Comparison of ENCODE assay signal across 26 cellular contexts in the genomic region with DNA sequence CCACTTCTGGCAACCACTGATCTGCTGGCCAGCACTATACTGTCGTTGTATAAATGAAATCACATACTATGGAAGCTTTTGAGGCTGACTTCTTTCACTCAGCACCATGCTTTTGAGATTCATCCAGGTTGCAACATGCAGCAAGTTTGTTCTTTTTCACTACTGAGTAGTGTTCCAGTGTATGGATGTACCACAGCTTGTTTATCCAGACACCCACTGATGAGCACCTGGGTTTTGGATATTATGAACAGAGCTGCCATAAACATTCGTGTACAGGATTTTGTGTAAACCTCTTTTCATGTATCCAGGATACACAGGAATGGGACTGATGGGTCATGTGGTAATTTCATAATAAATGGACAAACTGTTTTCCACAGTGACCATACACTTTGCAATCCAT.
"Had no signal": no experiment of that assay in that cellular context is flagged by ENCODE, and none has a peak within 500 bp of the region (broad histone marks: within the 10 kb centered on the region; RNA-seq: fewer than 3 reads in every experiment).

No MANE protein-coding gene starts in this region.

- H3K9me3 ChIP-seq: adrenal gland, body of pancreas, breast epithelium, Peyer's patch had no signal

- DNase-seq: activated CD4-positive, alpha-beta T cell treated with anti-CD3 and anti-CD28 coated beads for 36 hours; activated CD4-positive, alpha-beta T cell treated with anti-CD3 and anti-CD28 coated beads, Interleukin-2, amount 10 ng/mL, durations not matched to agents 7 days and 5 days; activated CD4-positive, alpha-beta T cell treated with anti-CD3 and anti-CD28 coated beads, Interleukin-2, amount 50 U/mL, for 48 hours; activated CD8-positive, alpha-beta T cell treated with anti-CD3 and anti-CD28 coated beads, Interleukin-2, amount 10 ng/mL, durations not matched to agents 7 days and 5 days; activated gamma-delta T cell treated with Interleukin-2 at 50 U/mL for 16 hours; activated naive CD4-positive, alpha-beta T cell treated with anti-CD3 and anti-CD28 coated beads for 36 hours; activated T-cell treated with anti-CD3 and anti-CD28 coated beads, Interleukin-2, amount 50 U/mL, for 24 hours; adrenal gland; body of pancreas; NCI-H1105; NCI-H1417 treated with DMSO at 0.1 percent for 48 hours; NCI-H187 treated with DMSO at 0.1 percent for 48 hours; NCI-H2081; NCI-H226; NCI-H524 treated with DMSO at 0.1 percent for 48 hours; PC-3; Peyer's patch; SIG-M5; T1000 had no signal

- ATAC-seq: activated CD4-positive, alpha-beta T cell treated with anti-CD3 and anti-CD28 coated beads for 36 hours; activated CD4-positive, CD25-positive, alpha-beta regulatory T cell treated with anti-CD3 and anti-CD28 coated beads, Interleukin-2, amount 50 U/mL, for 24 hours; activated CD8-positive, alpha-beta T cell treated with anti-CD3 and anti-CD28 coated beads, Interleukin-2, amount 10 ng/mL, durations not matched to agents 7 days and 5 days; activated naive CD4-positive, alpha-beta T cell treated with anti-CD3 and anti-CD28 coated beads, Interleukin-2, amount 50 U/mL, for 72 hours; body of pancreas; PC-3; Right ventricle myocardium inferior had no signal

- FAIRE-seq: astrocyte had no signal

- H3K27me3 Mint-ChIP-seq: activated CD4-positive, alpha-beta T cell treated with anti-CD3 and anti-CD28 coated beads for 36 hours; activated CD4-positive, alpha-beta T cell treated with anti-CD3 and anti-CD28 coated beads, Interleukin-2, amount 10 ng/mL, durations not matched to agents 7 days and 5 days; activated T-cell treated with anti-CD3 and anti-CD28 coated beads, Interleukin-2, amount 50 U/mL, for 24 hours had no signal

- H3K4me3 ChIP-seq: adrenal gland, body of pancreas, breast epithelium, Peyer's patch had no signal

- H3K9me3 Mint-ChIP-seq: activated naive CD4-positive, alpha-beta T cell treated with anti-CD3 and anti-CD28 coated beads for 36 hours; activated T-cell treated with anti-CD3 and anti-CD28 coated beads, Interleukin-2, amount 50 U/mL, for 24 hours had no signal

- H3K4me3 Mint-ChIP-seq: activated CD4-positive, alpha-beta T cell treated with anti-CD3 and anti-CD28 coated beads for 36 hours; activated CD4-positive, alpha-beta T cell treated with anti-CD3 and anti-CD28 coated beads, Interleukin-2, amount 10 ng/mL, durations not matched to agents 7 days and 5 days; activated CD8-positive, alpha-beta T cell treated with anti-CD3 and anti-CD28 coated beads, Interleukin-2, amount 10 ng/mL, durations not matched to agents 7 days and 5 days; activated naive CD4-positive, alpha-beta T cell treated with anti-CD3 and anti-CD28 coated beads for 36 hours; activated T-cell treated with anti-CD3 and anti-CD28 coated beads, Interleukin-2, amount 50 U/mL, for 24 hours; activated T-helper 1 cell treated with anti-CD3 and anti-CD28 coated beads, Interleukin-12 subunit alpha, Interleukin-12 subunit beta, Interleukin-2, Interleukin-4 antibody, amounts not matched to agents 30 ng/mL and 10 ng/mL and 1 ng/mL, durations not matched to agents 14 hours and 24 hours and 36 hours had no signal

- H3K27ac ChIP-seq: adrenal gland, body of pancreas, breast epithelium, Peyer's patch, RWPE1 had no signal

- H3K4me1 ChIP-seq: adrenal gland, body of pancreas, breast epithelium, Peyer's patch had no signal

- H3K27me3 ChIP-seq: adrenal gland, body of pancreas, breast epithelium, Peyer's patch had no signal
